29 cellular contexts compared by ENCODE assay signal in genomic region chr1:219573960-219574359, GRCh38. TPM values are rescaled to one million over a fixed set of nuclear protein-coding genes. Genes with fewer than 3 reads are reported as not detected.
DNase-seq lines count a peak whose midpoint lies in the region; ATAC-seq, FAIRE-seq and TF ChIP-seq lines count a peak whose summit lies in the region.
"Had no signal": no experiment of that assay in that cellular context is flagged by ENCODE, and none has a peak within 500 bp of the region (broad histone marks: within the 10 kb centered on the region; RNA-seq: fewer than 3 reads in every experiment).

No MANE protein-coding gene starts in this region.

- in situ Hi-C loops in GM23248 (cut with MboI), result loop anchor here (10.0 to 25.0 kb wide), 2 partner anchors 1037 to 1249 kb away; no protein-coding TSS in a partner anchor

- no peaks in the 10 kb centered on the region for H3K9me3 ChIP-seq in GM23248 (ENCODE audit: low read depth)
- H3K9me3 ChIP-seq: BE2C, heart left ventricle, right lobe of liver, SJCRH30, testis, vagina had no signal

- 81 to 92% methylated on average over 2 of the region's 2 CpGs for WGBS in GM23248 (ENCODE audit: low coverage in 1 of 2, low lambda C conversion rate in 2 of 2, missing lambda C conversion rate in 2 of 2), 2 experiments

- no peaks in the 10 kb centered on the region for H3K79me2 ChIP-seq in GM23248 (ENCODE audit: insufficient read depth)

- no peak overlapping the region for H3K9ac ChIP-seq in GM23248

- no peak overlapping the region for H2AFZ ChIP-seq in GM23248

- H3K36me3 ChIP-seq in GM23248 (ENCODE audit: low read depth), result no peaks in the 10 kb centered on the region
- H3K36me3 ChIP-seq: BE2C, heart left ventricle, right lobe of liver, SJCRH30, vagina had no signal

- no peaks in the 10 kb centered on the region for H4K20me1 ChIP-seq in GM23248 (ENCODE audit: insufficient read depth)

- DNase-seq in GM12891 (ENCODE audit: insufficient read length, low spot score), result no peak
- DNase-seq in MV-4-11 (lab: John Stamatoyannopoulos, UW), result peak; percentile 77
- DNase-seq in activated CD8-positive, alpha-beta memory T cell treated with anti-CD3 and anti-CD28 coated beads for 24 hours, result no peak
- DNase-seq in GM23248, result no peak
- DNase-seq in activated CD4-positive, CD25-positive, alpha-beta regulatory T cell (lab: John Stamatoyannopoulos, UW), result no peak
- DNase-seq in activated CD4-positive, alpha-beta T cell treated with anti-CD3 and anti-CD28 coated beads for 48 hours, result no peak
- DNase-seq: activated CD8-positive, alpha-beta T cell treated with anti-CD3 and anti-CD28 coated beads for 36 hours; activated gamma-delta T cell; activated T-cell treated with anti-CD3 and anti-CD28 coated beads for 4 hours; BE2C; DMS53; heart left ventricle; NCI-H1105 treated with DMSO at 0.1 percent for 48 hours; NCI-H2029 treated with DMSO at 0.1 percent for 48 hours; NCI-H2227 treated with DMSO at 0.1 percent for 48 hours; NCI-H748 treated with DMSO at 0.1 percent for 48 hours; right lobe of liver; SJCRH30; stimulated activated CD4-positive, alpha-beta T cell treated with anti-CD3 and anti-CD28 coated beads, Interleukin-12 subunit alpha, Interleukin-12 subunit beta, amount 100 ng/mL, for 4 hours; stimulated activated CD4-positive, alpha-beta T cell treated with anti-CD3 and anti-CD28 coated beads, Interleukin-4, amount 100 ng/mL, for 4 hours; stimulated activated naive CD4-positive, alpha-beta T cell; T-cell; testis had no signal

- H3K9me2 ChIP-seq in GM23248 (ENCODE audit: insufficient read depth), result no peaks in the 10 kb centered on the region

- TF ChIP-seq POLR2A in GM12891 (IDR thresholded peaks at IDR 0.05; ENCODE audit: low read depth, low read length), result no peak

- no peaks in the 10 kb centered on the region for H3F3A ChIP-seq in GM23248 (ENCODE audit: insufficient read depth)

- no peak overlapping the region for H3K27ac ChIP-seq in GM23248
- H3K27ac ChIP-seq: heart left ventricle, right lobe of liver, SJCRH30, testis, vagina had no signal

- H3K27me3 ChIP-seq in GM23248 (replicated peaks; ENCODE audit: insufficient read depth), result peaks cover 16% of the 10 kb centered on the region
- H3K27me3 ChIP-seq: BE2C, heart left ventricle, right lobe of liver, SJCRH30, testis, vagina had no signal

- no peaks in the 10 kb centered on the region for H3K4me1 ChIP-seq in GM23248 (ENCODE audit: insufficient read depth)
- H3K4me1 ChIP-seq: right lobe of liver, testis, vagina had no signal

- no peak overlapping the region for H3K4me3 ChIP-seq in GM23248
- H3K4me3 ChIP-seq: heart left ventricle, right lobe of liver, SJCRH30, testis, vagina had no signal

- H3K4me2 ChIP-seq in GM23248 (ENCODE audit: unreplicated experiment), result no peak overlapping the region

- FAIRE-seq in GM12891 (lab: Jason Lieb, UNC), result no peak
- FAIRE-seq: G401.6 had no signal

- ATAC-seq in GM19438 (IDR thresholded peaks at IDR 0.05; ENCODE audit: low read depth, unreplicated experiment) (peak; percentile 72), HG02852 (IDR thresholded peaks at IDR 0.05; ENCODE audit: unreplicated experiment) (peak; percentile 56)
- ATAC-seq: activated CD4-positive, CD25-positive, alpha-beta regulatory T cell treated with anti-CD3 and anti-CD28 coated beads, Interleukin-2, amount 50 U/mL, for 24 hours; activated CD8-positive, alpha-beta T cell treated with anti-CD3 and anti-CD28 coated beads for 36 hours; heart left ventricle; right lobe of liver; T-cell had no signal

TF ChIP-seq in GM12891, 5 proteins besides CTCF, POLR2A, EP300 and RAD21:
- TF ChIP-seq PAX5 (IDR thresholded peaks at IDR 0.05; ENCODE audit: insufficient read depth, low read length, severe bottlenecking), result no peak
- peak; percentile 79 for TF ChIP-seq SPI1 (IDR thresholded peaks at IDR 0.05; ENCODE audit: low read depth, low read length)

RNA-seq across cellular contexts. Expression of gene ZC3H11B, which starts 38.9 kb away (rescaled TPM):
- polyA plus RNA-seq in GM12891 (2012; ENCODE audit: low read depth, missing spikeins), result 0.06 TPM
- total RNA-seq in GM23248 (2014; rRNA removed; shearing (Covaris generic)), result not detected in 2 replicates
- polyA plus RNA-seq in GM23248 (2016; fragmentation: Nextera tagmentation; extraction: Ambion mirVana), result not detected in 2 replicates
- total RNA-seq: posterior vena cava, SJCRH30, vagina had no signal
